Comparison of ENCODE assay signal across 9 cellular contexts in the genomic region with DNA sequence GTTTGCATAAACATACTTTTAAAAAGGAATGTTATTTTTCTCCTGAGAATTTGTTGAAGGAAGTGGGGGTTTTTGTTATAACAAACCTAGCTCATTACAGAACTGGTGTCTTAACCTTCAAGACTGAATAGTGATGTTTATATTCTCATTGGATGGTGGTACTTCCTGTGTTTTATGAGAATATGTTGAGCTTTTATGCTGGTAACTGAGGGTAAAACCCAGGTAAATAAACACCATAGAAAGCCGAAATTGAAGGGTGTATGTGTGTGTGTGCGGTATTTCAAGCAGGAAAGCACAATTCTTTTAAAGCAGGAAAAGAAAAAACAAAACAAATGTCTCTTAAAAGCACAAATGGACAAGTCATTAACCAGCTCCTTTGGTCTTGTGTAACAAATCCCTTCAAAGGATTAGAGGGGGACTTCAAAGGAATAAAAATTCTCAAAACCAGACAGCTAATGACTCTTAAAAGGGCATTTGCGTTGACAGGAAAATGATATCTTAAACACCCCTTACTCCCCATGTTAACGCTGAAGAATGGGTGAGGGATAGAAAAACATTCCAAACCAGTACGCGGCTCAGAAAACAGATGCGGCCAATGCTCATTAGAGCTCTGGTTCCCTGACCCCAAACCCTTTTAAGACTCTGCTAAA. TPM values are rescaled to one million over a fixed set of nuclear protein-coding genes. Genes with fewer than 3 reads are reported as not detected.
DNase-seq lines count a peak whose midpoint lies in the region; ATAC-seq, FAIRE-seq and TF ChIP-seq lines count a peak whose summit lies in the region.
"Had no signal": no experiment of that assay in that cellular context is flagged by ENCODE, and none has a peak within 500 bp of the region (broad histone marks: within the 10 kb centered on the region; RNA-seq: fewer than 3 reads in every experiment).

No MANE protein-coding gene starts in this region.

- FAIRE-seq in GM12891 (lab: Jason Lieb, UNC), result peak; percentile 75

- H3K4me3 ChIP-seq in fibroblast of pulmonary artery (replicated peaks; ENCODE audit: low read depth, low read length) (peak overlapping the region; percentile 63), psoas muscle (peak overlapping the region; percentile 82)

- ATAC-seq in psoas muscle (no peak), GM18867 (IDR thresholded peaks at IDR 0.05; ENCODE audit: unreplicated experiment) (no peak)

- no peaks in the 10 kb centered on the region for H3K27me3 ChIP-seq in psoas muscle (ENCODE audit: insufficient read depth in 3 of 3, low read length in 2 of 3)

- intact Hi-C loops in psoas muscle (cut with DNase I), result no loop called here

- peak overlapping the region; percentile 73 for H3K27ac ChIP-seq in psoas muscle

- TF ChIP-seq CTCF in fibroblast of pulmonary artery (IDR thresholded peaks at IDR 0.05; ENCODE audit: low read length, missing control alignments), result no peak
- no peak for TF ChIP-seq CTCF in psoas muscle (IDR thresholded peaks at IDR 0.05)

- no peaks in the 10 kb centered on the region for H3K9me3 ChIP-seq in psoas muscle

- H3K36me3 ChIP-seq in psoas muscle (ENCODE audit: insufficient read depth in 1 of 2, low read depth in 1 of 2), result peaks cover 0 to 14% of the 10 kb centered on the region in 2 donors

- WGBS in psoas muscle, 3 donors, result 30 to 41% (median 39%) methylated on average over 7 of the region's 7 CpGs

- DNase-seq in GM12891 (ENCODE audit: insufficient read length, low spot score), result no peak
- DNase-seq in NCI-H69 (lab: John Stamatoyannopoulos, UW), result peak; percentile 59
- no peak for DNase-seq in fibroblast of pulmonary artery (ENCODE audit: low read depth)
- no peak for DNase-seq in psoas muscle
- no peak for DNase-seq in NCI-H1694 (lab: John Stamatoyannopoulos, UW)
- DNase-seq in AG08395 (ENCODE audit: low spot score), result no peak
- DNase-seq in activated CD4-positive, alpha-beta T cell treated with anti-CD3 and anti-CD28 coated beads, Interleukin-2, amount 50 U/mL, for 1 hour, result no peak
- DNase-seq: activated CD4-positive, alpha-beta memory T cell treated with anti-CD3 and anti-CD28 coated beads for 36 hours had no signal

- peaks cover 11% of the 10 kb centered on the region for H3K4me1 ChIP-seq in psoas muscle

- no peak for TF ChIP-seq POLR2A in GM12891 (IDR thresholded peaks at IDR 0.05; ENCODE audit: low read depth, low read length)

TF ChIP-seq in GM12891, 5 proteins besides CTCF, POLR2A, EP300 and RAD21:
- TF ChIP-seq POU2F2 (IDR thresholded peaks at IDR 0.05; ENCODE audit: low read depth, low read length) (no peak), PAX5 (IDR thresholded peaks at IDR 0.05; ENCODE audit: insufficient read depth, low read length, severe bottlenecking) (no peak), SPI1 (IDR thresholded peaks at IDR 0.05; ENCODE audit: low read depth, low read length) (no peak), POLR2AphosphoS5 (IDR thresholded peaks at IDR 0.05; ENCODE audit: low read depth, low read length) (no peak), TAF1 (IDR thresholded peaks at IDR 0.05; ENCODE audit: low read depth, low read length) (no peak)
TF ChIP-seq in GM12891: peak in this region for 0.

RNA-seq across cellular contexts. Expression of a gene that starts 23.8 kb away (rescaled TPM):
- 24.5 TPM for polyA plus RNA-seq in GM12891 (2012; ENCODE audit: low read depth, missing spikeins)
- 10 to 100 TPM; 11.1 to 47.1 (median 14.6) TPM for total RNA-seq in psoas muscle
- polyA plus RNA-seq in psoas muscle, result 10 to 100 TPM in 1 of 3 donors, 1 to 10 TPM in 2; 8.0 to 12.3 (median 9.5) TPM
- total RNA-seq: activated CD4-positive, alpha-beta memory T cell treated with anti-CD3 and anti-CD28 coated beads for 36 hours had no signal
